In genomic region chr14:44945264-44945663, GRCh38 we compare ENCODE assay signal across 22 cellular contexts. TPM values are rescaled to one million over a fixed set of nuclear protein-coding genes. Genes with fewer than 3 reads are reported as not detected.
A peak's percentile ranks its signal among the peaks of the same experiment; 100 is the strongest.
DNase-seq lines count a peak whose midpoint lies in the region; TF ChIP-seq lines count a peak whose summit lies in the region.
"Had no signal": no experiment of that assay in that cellular context is flagged by ENCODE, and none has a peak within 500 bp of the region (broad histone marks: within the 10 kb centered on the region; RNA-seq: fewer than 3 reads in every experiment).

No MANE protein-coding gene starts in this region.

- no peak overlapping the region for H3K9ac ChIP-seq in fibroblast of lung (ENCODE audit: insufficient read depth, low read length)

- no peaks in the 10 kb centered on the region for H4K20me1 ChIP-seq in fibroblast of lung (ENCODE audit: control insufficient read depth, extremely low read depth, insufficient read depth, low read length)

- H3K9me3 ChIP-seq in fibroblast of lung (ENCODE audit: control insufficient read depth, insufficient read depth, low read depth, low read length) = no peaks in the 10 kb centered on the region
- H3K9me3 ChIP-seq: testis had no signal

- H3K27ac ChIP-seq in fibroblast of lung (ENCODE audit: insufficient read depth, low read length) = peak overlapping the region; percentile 72
- H3K27ac ChIP-seq: foreskin keratinocyte, SJCRH30, testis had no signal

- DNase-seq in ELR (ENCODE audit: low read depth) (peak; percentile 17), NCI-H446 treated with DMSO at 0.1 percent for 48 hours (lab: John Stamatoyannopoulos, UW) (peak; percentile 41), fibroblast of lung (ENCODE audit: low read depth in 2 of 2) (peak; percentile 87 to 97), stromal cell of bone marrow (ENCODE audit: low read depth) (peak; percentile 30), T-helper 1 cell (no peak), DMS 273 treated with DMSO at 0.1 percent for 48 hours (lab: John Stamatoyannopoulos, UW) (no peak), nucleus accumbens (lab: John Stamatoyannopoulos, UW) (no peak)
- DNase-seq: activated naive CD8-positive, alpha-beta T cell treated with anti-CD3 and anti-CD28 coated beads, Interleukin-2, amount 10 ng/mL, durations not matched to agents 7 days and 5 days; CD4-positive, alpha-beta T cell; DMS53; effector memory CD4-positive, alpha-beta T cell; foreskin keratinocyte; H7; hypothalamus; Kasumi-1; mesendoderm; NCI-H1436; NCI-H2171 treated with DMSO at 0.1 percent for 48 hours; NCI-H774; SJCRH30; stimulated activated CD4-positive, alpha-beta T cell treated with anti-CD3 and anti-CD28 coated beads, Interleukin-12 subunit alpha, Interleukin-12 subunit beta, amount 100 ng/mL, for 4 hours; testis had no signal

- H3K4me3 ChIP-seq in fibroblast of lung (replicated peaks in 1 of 4; ENCODE audit: control extremely low read depth in 1 of 4, insufficient read depth in 1 of 4, low read depth in 3 of 4, low read length in 4 of 4) = no peak overlapping the region
- H3K4me3 ChIP-seq: SJCRH30, testis had no signal

- peaks cover 4% of the 10 kb centered on the region for H3K79me2 ChIP-seq in fibroblast of lung (ENCODE audit: control insufficient read depth, insufficient read depth, low read length)

- no peak for TF ChIP-seq CTCF in fibroblast of lung (conservative IDR thresholded peaks at IDR 0.05 in 1 of 2, IDR thresholded peaks at IDR 0.05 in 1 of 2; ENCODE audit: low read depth in 1 of 2, low read length in 2 of 2)

- no peaks in the 10 kb centered on the region for H3K27me3 ChIP-seq in fibroblast of lung (ENCODE audit: control insufficient read depth, insufficient read depth, low read length)
- H3K27me3 ChIP-seq: foreskin keratinocyte, SJCRH30, testis had no signal

- H3K36me3 ChIP-seq in fibroblast of lung (ENCODE audit: control insufficient read depth, insufficient read depth, low read length) = no peaks in the 10 kb centered on the region

- H2AFZ ChIP-seq in fibroblast of lung (ENCODE audit: low read length) = no peak overlapping the region

- no peaks in the 10 kb centered on the region for H3K4me1 ChIP-seq in fibroblast of lung (ENCODE audit: control insufficient read depth, extremely low read depth, insufficient read depth, low read length)
- H3K4me1 ChIP-seq: foreskin keratinocyte, SJCRH30, testis had no signal

- H3K4me2 ChIP-seq in fibroblast of lung (ENCODE audit: extremely low read depth, insufficient read depth, low read length) = peak overlapping the region; percentile 78

RNA-seq across cellular contexts. Expression of gene KLHL28, which starts 16.5 kb away (rescaled TPM):
- 9.2 and 9.7 TPM in 2 replicates for total RNA-seq in fibroblast of lung
- polyA plus RNA-seq in fibroblast of lung = 5.4 and 6.1 TPM in 2 replicates
- 3.7 and 4.5 TPM in 2 replicates for polyA plus RNA-seq in fibroblast of lung (2012)
- 2.3 and 4.6 TPM in 2 replicates for polyA minus RNA-seq in fibroblast of lung (ENCODE audit: low replicate concordance)

RNA-seq across cellular contexts. Expression of gene TOGARAM1, which starts 16.7 kb away (rescaled TPM):
- 22.1 and 24.9 TPM in 2 replicates for total RNA-seq in fibroblast of lung
- 8.1 and 10.7 TPM in 2 replicates for polyA plus RNA-seq in fibroblast of lung
- 5.2 and 7.6 TPM in 2 replicates for polyA plus RNA-seq in fibroblast of lung (2012)
- 5.0 and 6.0 TPM in 2 replicates for polyA minus RNA-seq in fibroblast of lung (ENCODE audit: low replicate concordance)

Comparison
In these comparisons a context has a peak if more than half of its experiments do, and no peak if none do; other contexts are left out.
1. DNase-seq: peak in ELR (single experiment), NCI-H446 treated with DMSO at 0.1 percent for 48 hours (single experiment), fibroblast of lung (2 of 2) and stromal cell of bone marrow (single experiment); none in T-helper 1 cell (0 of 5), DMS 273 treated with DMSO at 0.1 percent for 48 hours (single experiment) and nucleus accumbens (0 of 56).